Comparison of ENCODE assay signal across 1 cellular context in the genomic region with DNA sequence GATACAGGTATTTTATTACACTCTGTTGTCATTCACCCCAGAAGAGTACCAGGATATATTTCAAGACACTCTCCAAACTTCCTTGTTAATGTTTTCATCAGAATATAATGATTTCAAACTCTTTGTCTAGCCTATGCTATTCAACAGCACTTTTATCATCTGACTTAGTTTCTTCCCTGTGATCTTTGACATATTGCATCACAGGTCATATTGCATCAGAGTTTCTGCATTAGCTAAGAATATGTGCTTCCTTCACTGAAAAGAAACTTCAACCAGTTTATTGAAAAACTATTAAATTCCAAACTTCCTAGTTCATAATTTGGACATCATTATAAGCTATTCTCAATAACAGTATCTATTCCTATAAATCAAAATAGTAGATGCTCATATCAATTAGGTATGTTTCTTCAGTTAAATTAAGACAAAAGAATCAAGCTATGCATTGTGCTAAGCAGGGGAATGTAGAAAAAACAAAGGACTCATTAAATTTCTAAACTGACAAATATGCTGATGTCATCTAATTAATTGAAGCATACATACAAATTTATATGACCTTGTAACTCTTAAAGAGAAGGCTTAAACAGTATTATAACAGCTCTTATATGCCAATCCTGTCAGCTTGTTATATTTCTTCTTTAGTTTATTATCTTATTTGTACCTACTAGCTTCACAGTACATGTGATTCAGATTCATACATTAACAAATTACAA.
TF ChIP-seq lines count a peak whose summit lies in the region.

No MANE protein-coding gene starts in this region.

TF ChIP-seq in GM23338, 12 proteins besides CTCF, POLR2A, EP300 and RAD21:
- TF ChIP-seq, protein P1, sequence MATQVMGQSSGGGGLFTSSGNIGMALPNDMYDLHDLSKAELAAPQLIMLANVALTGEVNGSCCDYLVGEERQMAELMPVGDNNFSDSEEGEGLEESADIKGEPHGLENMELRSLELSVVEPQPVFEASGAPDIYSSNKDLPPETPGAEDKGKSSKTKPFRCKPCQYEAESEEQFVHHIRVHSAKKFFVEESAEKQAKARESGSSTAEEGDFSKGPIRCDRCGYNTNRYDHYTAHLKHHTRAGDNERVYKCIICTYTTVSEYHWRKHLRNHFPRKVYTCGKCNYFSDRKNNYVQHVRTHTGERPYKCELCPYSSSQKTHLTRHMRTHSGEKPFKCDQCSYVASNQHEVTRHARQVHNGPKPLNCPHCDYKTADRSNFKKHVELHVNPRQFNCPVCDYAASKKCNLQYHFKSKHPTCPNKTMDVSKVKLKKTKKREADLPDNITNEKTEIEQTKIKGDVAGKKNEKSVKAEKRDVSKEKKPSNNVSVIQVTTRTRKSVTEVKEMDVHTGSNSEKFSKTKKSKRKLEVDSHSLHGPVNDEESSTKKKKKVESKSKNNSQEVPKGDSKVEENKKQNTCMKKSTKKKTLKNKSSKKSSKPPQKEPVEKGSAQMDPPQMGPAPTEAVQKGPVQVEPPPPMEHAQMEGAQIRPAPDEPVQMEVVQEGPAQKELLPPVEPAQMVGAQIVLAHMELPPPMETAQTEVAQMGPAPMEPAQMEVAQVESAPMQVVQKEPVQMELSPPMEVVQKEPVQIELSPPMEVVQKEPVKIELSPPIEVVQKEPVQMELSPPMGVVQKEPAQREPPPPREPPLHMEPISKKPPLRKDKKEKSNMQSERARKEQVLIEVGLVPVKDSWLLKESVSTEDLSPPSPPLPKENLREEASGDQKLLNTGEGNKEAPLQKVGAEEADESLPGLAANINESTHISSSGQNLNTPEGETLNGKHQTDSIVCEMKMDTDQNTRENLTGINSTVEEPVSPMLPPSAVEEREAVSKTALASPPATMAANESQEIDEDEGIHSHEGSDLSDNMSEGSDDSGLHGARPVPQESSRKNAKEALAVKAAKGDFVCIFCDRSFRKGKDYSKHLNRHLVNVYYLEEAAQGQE (IDR thresholded peaks at IDR 0.05; ENCODE audit: unreplicated experiment): no peak
- TF ChIP-seq, protein P2, sequence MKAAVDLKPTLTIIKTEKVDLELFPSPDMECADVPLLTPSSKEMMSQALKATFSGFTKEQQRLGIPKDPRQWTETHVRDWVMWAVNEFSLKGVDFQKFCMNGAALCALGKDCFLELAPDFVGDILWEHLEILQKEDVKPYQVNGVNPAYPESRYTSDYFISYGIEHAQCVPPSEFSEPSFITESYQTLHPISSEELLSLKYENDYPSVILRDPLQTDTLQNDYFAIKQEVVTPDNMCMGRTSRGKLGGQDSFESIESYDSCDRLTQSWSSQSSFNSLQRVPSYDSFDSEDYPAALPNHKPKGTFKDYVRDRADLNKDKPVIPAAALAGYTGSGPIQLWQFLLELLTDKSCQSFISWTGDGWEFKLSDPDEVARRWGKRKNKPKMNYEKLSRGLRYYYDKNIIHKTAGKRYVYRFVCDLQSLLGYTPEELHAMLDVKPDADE (IDR thresholded peaks at IDR 0.05): no peak
- no peak for TF ChIP-seq POLR2AphosphoS5 (IDR thresholded peaks at IDR 0.05; ENCODE audit: low read depth)
- TF ChIP-seq ZNF331 (CRISPR knock-in tag; IDR thresholded peaks at IDR 0.05; ENCODE audit: low read depth): no peak
- no peak for TF ChIP-seq ZNF114 (CRISPR knock-in tag; IDR thresholded peaks at IDR 0.05)
- no peak for TF ChIP-seq CREB1 (CRISPR knock-in tag; IDR thresholded peaks at IDR 0.05; ENCODE audit: low read depth)
- TF ChIP-seq, protein P3, sequence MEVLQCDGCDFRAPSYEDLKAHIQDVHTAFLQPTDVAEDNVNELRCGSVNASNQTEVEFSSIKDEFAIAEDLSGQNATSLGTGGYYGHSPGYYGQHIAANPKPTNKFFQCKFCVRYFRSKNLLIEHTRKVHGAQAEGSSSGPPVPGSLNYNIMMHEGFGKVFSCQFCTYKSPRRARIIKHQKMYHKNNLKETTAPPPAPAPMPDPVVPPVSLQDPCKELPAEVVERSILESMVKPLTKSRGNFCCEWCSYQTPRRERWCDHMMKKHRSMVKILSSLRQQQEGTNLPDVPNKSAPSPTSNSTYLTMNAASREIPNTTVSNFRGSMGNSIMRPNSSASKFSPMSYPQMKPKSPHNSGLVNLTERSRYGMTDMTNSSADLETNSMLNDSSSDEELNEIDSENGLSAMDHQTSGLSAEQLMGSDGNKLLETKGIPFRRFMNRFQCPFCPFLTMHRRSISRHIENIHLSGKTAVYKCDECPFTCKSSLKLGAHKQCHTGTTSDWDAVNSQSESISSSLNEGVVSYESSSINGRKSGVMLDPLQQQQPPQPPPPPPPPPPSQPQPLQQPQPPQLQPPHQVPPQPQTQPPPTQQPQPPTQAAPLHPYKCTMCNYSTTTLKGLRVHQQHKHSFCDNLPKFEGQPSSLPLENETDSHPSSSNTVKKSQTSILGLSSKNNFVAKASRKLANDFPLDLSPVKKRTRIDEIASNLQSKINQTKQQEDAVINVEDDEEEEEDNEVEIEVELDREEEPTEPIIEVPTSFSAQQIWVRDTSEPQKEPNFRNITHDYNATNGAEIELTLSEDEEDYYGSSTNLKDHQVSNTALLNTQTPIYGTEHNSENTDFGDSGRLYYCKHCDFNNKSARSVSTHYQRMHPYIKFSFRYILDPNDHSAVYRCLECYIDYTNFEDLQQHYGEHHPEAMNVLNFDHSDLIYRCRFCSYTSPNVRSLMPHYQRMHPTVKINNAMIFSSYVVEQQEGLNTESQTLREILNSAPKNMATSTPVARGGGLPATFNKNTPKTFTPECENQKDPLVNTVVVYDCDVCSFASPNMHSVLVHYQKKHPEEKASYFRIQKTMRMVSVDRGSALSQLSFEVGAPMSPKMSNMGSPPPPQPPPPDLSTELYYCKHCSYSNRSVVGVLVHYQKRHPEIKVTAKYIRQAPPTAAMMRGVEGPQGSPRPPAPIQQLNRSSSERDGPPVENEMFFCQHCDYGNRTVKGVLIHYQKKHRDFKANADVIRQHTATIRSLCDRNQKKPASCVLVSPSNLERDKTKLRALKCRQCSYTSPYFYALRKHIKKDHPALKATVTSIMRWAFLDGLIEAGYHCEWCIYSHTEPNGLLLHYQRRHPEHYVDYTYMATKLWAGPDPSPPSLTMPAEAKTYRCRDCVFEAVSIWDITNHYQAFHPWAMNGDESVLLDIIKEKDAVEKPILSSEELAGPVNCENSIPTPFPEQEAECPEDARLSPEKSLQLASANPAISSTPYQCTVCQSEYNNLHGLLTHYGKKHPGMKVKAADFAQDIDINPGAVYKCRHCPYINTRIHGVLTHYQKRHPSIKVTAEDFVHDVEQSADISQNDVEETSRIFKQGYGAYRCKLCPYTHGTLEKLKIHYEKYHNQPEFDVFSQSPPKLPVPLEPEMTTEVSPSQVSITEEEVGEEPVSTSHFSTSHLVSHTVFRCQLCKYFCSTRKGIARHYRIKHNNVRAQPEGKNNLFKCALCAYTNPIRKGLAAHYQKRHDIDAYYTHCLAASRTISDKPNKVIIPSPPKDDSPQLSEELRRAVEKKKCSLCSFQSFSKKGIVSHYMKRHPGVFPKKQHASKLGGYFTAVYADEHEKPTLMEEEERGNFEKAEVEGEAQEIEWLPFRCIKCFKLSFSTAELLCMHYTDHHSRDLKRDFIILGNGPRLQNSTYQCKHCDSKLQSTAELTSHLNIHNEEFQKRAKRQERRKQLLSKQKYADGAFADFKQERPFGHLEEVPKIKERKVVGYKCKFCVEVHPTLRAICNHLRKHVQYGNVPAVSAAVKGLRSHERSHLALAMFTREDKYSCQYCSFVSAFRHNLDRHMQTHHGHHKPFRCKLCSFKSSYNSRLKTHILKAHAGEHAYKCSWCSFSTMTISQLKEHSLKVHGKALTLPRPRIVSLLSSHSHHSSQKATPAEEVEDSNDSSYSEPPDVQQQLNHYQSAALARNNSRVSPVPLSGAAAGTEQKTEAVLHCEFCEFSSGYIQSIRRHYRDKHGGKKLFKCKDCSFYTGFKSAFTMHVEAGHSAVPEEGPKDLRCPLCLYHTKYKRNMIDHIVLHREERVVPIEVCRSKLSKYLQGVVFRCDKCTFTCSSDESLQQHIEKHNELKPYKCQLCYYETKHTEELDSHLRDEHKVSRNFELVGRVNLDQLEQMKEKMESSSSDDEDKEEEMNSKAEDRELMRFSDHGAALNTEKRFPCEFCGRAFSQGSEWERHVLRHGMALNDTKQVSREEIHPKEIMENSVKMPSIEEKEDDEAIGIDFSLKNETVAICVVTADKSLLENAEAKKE (CRISPR knock-in tag; IDR thresholded peaks at IDR 0.05): no peak
- TF ChIP-seq JUNB (IDR thresholded peaks at IDR 0.05; ENCODE audit: unreplicated experiment): no peak
- TF ChIP-seq EZH2phosphoT487 (IDR thresholded peaks at IDR 0.05; ENCODE audit: unreplicated experiment): no peak
TF ChIP-seq in GM23338: peak in this region for 0.
